In genomic region chr4:176635372-176636261, GRCh38 we compare ENCODE assay signal across 12 cellular contexts.
A peak's percentile ranks its signal among the peaks of the same experiment; 100 is the strongest.
DNase-seq lines count a peak whose midpoint lies in the region; ATAC-seq and TF ChIP-seq lines count a peak whose summit lies in the region.
"Had no signal": no experiment of that assay in that cellular context is flagged by ENCODE, and none has a peak within 500 bp of the region (broad histone marks: within the 10 kb centered on the region; RNA-seq: fewer than 3 reads in every experiment).

No MANE protein-coding gene starts in this region.

- CTCF ChIA-PET in activated CD8-positive, alpha-beta memory T cell treated with anti-CD3 and anti-CD28 coated beads, Interleukin-2, amount 10 ng/mL, durations not matched to agents 7 days and 5 days (lab: Charles Lee) = no interaction called here

- TF ChIP-seq CTCF in NB4 (IDR thresholded peaks at IDR 0.05; ENCODE audit: low read depth, low read length) (no peak), nephron progenitor cell (IDR thresholded peaks at IDR 0.05) (no peak)

- H3K4me3 Mint-ChIP-seq in nephron progenitor cell = no peak overlapping the region
- no peak overlapping the region for H3K4me3 Mint-ChIP-seq in activated CD8-positive, alpha-beta memory T cell treated with anti-CD3 and anti-CD28 coated beads, Interleukin-2, amount 10 ng/mL, durations not matched to agents 7 days and 5 days

- peaks cover 45% of the 10 kb centered on the region for H3K4me1 Mint-ChIP-seq in nephron progenitor cell
- no peaks in the 10 kb centered on the region for H3K4me1 Mint-ChIP-seq in activated CD8-positive, alpha-beta memory T cell treated with anti-CD3 and anti-CD28 coated beads, Interleukin-2, amount 10 ng/mL, durations not matched to agents 7 days and 5 days

- ATAC-seq in activated CD8-positive, alpha-beta memory T cell treated with anti-CD3 and anti-CD28 coated beads, Interleukin-2, amount 10 ng/mL, durations not matched to agents 7 days and 5 days = no peak
- ATAC-seq in HG03108 (IDR thresholded peaks at IDR 0.05; ENCODE audit: unreplicated experiment) = no peak

- no peak for TF ChIP-seq POLR2A in NB4 (IDR thresholded peaks at IDR 0.05; ENCODE audit: extremely low read depth, insufficient read length)

- peak overlapping the region; percentile 78 for H3K27ac Mint-ChIP-seq in nephron progenitor cell
- H3K27ac Mint-ChIP-seq in activated CD8-positive, alpha-beta memory T cell treated with anti-CD3 and anti-CD28 coated beads, Interleukin-2, amount 10 ng/mL, durations not matched to agents 7 days and 5 days = no peak overlapping the region

- DNase-seq in GM04504 (ENCODE audit: low read depth) (peak; percentile 66), NB4 (ENCODE audit: low read depth) (peak; percentile 24), dermis blood vessel endothelial cell (peak; percentile 81), nephron progenitor cell (no peak), cerebellum (ENCODE audit: low spot score) (no peak), NOMO-1 (lab: John Stamatoyannopoulos, UW; ENCODE audit: unreplicated experiment in 2 of 2) (no peak)
- no peak for DNase-seq in activated CD8-positive, alpha-beta memory T cell treated with anti-CD3 and anti-CD28 coated beads, Interleukin-2, amount 10 ng/mL, durations not matched to agents 7 days and 5 days
- DNase-seq: activated CD4-positive, CD25-positive, alpha-beta regulatory T cell; activated effector memory CD4-positive, alpha-beta T cell treated with Interleukin-2 at 50 U/mL for 16 hours; effector CD8-positive, alpha-beta T cell; NCI-H146 had no signal

- no peak overlapping the region for H3K4me3 ChIP-seq in NB4 (ENCODE audit: low read depth, low read length)

- no peaks in the 10 kb centered on the region for H3K9me3 Mint-ChIP-seq in nephron progenitor cell
- H3K9me3 Mint-ChIP-seq in activated CD8-positive, alpha-beta memory T cell treated with anti-CD3 and anti-CD28 coated beads, Interleukin-2, amount 10 ng/mL, durations not matched to agents 7 days and 5 days (ENCODE audit: low read depth) = no peaks in the 10 kb centered on the region

- H3K27me3 Mint-ChIP-seq in nephron progenitor cell (ENCODE audit: low read depth, poor library complexity) = peaks cover 2% of the 10 kb centered on the region
- H3K27me3 Mint-ChIP-seq in activated CD8-positive, alpha-beta memory T cell treated with anti-CD3 and anti-CD28 coated beads, Interleukin-2, amount 10 ng/mL, durations not matched to agents 7 days and 5 days = no peaks in the 10 kb centered on the region

- no peaks in the 10 kb centered on the region for H3K36me3 Mint-ChIP-seq in nephron progenitor cell (ENCODE audit: low read depth)
- H3K36me3 Mint-ChIP-seq in activated CD8-positive, alpha-beta memory T cell treated with anti-CD3 and anti-CD28 coated beads, Interleukin-2, amount 10 ng/mL, durations not matched to agents 7 days and 5 days = no peaks in the 10 kb centered on the region

Comparison
In these comparisons a context has a peak if more than half of its experiments do, and no peak if none do; other contexts are left out.
1. DNase-seq: peak in GM04504 (single experiment), NB4 (single experiment) and dermis blood vessel endothelial cell (single experiment); none in nephron progenitor cell (single experiment), activated CD8-positive, alpha-beta memory T cell treated with anti-CD3 and anti-CD28 coated beads, Interleukin-2, amount 10 ng/mL, durations not matched to agents 7 days and 5 days (single experiment), cerebellum (single experiment) and NOMO-1 (0 of 2).